1 cellular context compared by ENCODE assay signal in the genomic region with DNA sequence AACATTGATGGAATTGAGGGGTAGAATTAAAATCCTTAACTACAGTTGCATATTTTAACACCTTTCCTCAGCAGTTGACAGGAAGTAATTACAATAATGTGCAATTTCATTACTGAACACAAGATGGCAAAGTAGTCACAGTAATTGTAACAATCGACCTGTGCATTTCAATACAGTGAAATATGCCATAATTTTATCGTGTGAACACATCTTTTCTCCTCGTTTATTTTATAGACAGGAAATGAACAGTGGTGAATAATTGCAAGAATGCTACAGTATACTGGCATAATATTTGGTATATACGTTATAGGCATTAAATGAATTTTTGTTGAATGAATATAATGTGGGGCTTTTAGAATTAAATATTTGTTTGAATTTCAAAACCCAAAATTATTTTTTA.
TF ChIP-seq lines count a peak whose summit lies in the region.

No MANE protein-coding gene starts in this region.

TF ChIP-seq in HepG2, 621 proteins besides CTCF, POLR2A, EP300 and RAD21 (continued from another document):
- TF ChIP-seq, protein P1, sequence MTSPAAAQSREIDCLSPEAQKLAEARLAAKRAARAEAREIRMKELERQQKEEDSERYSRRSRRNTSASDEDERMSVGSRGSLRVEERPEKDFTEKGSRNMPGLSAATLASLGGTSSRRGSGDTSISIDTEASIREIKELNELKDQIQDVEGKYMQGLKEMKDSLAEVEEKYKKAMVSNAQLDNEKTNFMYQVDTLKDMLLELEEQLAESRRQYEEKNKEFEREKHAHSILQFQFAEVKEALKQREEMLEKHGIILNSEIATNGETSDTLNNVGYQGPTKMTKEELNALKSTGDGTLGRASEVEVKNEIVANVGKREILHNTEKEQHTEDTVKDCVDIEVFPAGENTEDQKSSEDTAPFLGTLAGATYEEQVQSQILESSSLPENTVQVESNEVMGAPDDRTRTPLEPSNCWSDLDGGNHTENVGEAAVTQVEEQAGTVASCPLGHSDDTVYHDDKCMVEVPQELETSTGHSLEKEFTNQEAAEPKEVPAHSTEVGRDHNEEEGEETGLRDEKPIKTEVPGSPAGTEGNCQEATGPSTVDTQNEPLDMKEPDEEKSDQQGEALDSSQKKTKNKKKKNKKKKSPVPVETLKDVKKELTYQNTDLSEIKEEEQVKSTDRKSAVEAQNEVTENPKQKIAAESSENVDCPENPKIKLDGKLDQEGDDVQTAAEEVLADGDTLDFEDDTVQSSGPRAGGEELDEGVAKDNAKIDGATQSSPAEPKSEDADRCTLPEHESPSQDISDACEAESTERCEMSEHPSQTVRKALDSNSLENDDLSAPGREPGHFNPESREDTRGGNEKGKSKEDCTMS (CRISPR knock-in tag; conservative IDR thresholded peaks at IDR 0.05): no peak
- TF ChIP-seq, protein P2, sequence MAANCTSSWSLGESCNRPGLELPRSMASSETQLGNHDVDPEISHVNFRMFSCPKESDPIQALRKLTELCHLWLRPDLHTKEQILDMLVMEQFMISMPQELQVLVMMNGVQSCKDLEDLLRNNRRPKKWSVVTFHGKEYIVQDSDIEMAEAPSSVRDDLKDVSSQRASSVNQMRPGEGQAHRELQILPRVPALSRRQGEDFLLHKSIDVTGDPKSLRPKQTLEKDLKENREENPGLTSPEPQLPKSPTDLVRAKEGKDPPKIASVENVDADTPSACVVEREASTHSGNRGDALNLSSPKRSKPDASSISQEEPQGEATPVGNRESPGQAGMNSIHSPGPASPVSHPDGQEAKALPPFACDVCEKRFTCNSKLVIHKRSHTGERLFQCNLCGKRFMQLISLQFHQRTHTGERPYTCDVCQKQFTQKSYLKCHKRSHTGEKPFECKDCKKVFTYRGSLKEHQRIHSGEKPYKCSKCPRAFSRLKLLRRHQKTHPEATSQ (CRISPR knock-in tag; IDR thresholded peaks at IDR 0.05; ENCODE audit: borderline replicate concordance): no peak
- TF ChIP-seq, protein P3, sequence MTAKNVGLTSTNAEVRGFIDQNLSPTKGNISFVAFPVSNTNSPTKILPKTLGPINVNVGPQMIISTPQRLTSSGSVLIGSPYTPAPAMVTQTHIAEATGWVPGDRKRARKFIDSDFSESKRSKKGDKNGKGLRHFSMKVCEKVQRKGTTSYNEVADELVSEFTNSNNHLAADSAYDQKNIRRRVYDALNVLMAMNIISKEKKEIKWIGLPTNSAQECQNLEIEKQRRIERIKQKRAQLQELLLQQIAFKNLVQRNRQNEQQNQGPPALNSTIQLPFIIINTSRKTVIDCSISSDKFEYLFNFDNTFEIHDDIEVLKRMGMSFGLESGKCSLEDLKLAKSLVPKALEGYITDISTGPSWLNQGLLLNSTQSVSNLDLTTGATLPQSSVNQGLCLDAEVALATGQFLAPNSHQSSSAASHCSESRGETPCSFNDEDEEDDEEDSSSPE (CRISPR knock-in tag; IDR thresholded peaks at IDR 0.05): no peak
- TF ChIP-seq CEBPG (CRISPR knock-in tag; IDR thresholded peaks at IDR 0.05) (no peak), SALL1 (CRISPR knock-in tag; IDR thresholded peaks at IDR 0.05) (no peak), ZBTB3 (CRISPR knock-in tag; IDR thresholded peaks at IDR 0.05; ENCODE audit: borderline replicate concordance, low read depth) (no peak), SMC3 (IDR thresholded peaks at IDR 0.05; ENCODE audit: low read length) (peak; percentile 85), ZNF550 (CRISPR knock-in tag; IDR thresholded peaks at IDR 0.05; ENCODE audit: borderline replicate concordance) (no peak), TOPORS (CRISPR knock-in tag; IDR thresholded peaks at IDR 0.05) (no peak), MIXL1 (CRISPR knock-in tag; IDR thresholded peaks at IDR 0.05) (peak; percentile 70), MYNN (CRISPR knock-in tag; IDR thresholded peaks at IDR 0.05; ENCODE audit: low read depth) (no peak), PPARG (CRISPR knock-in tag; conservative IDR thresholded peaks at IDR 0.05) (no peak), HMGA1 (CRISPR knock-in tag; conservative IDR thresholded peaks at IDR 0.05) (no peak), CENPX (CRISPR knock-in tag; IDR thresholded peaks at IDR 0.05) (no peak), RBFOX2 (IDR thresholded peaks at IDR 0.05; ENCODE audit: low read depth, low read length) (no peak), THAP11 (CRISPR knock-in tag; IDR thresholded peaks at IDR 0.05) (peak; percentile 42; the same call in 1 of the 2 replicates), CAMTA2 (CRISPR knock-in tag; IDR thresholded peaks at IDR 0.05; ENCODE audit: borderline replicate concordance) (no peak), ELF3 (CRISPR knock-in tag; IDR thresholded peaks at IDR 0.05) (0 out of 2 replicates have a peak, but pooled peaks have one; percentile 35)
- TF ChIP-seq, protein P4, sequence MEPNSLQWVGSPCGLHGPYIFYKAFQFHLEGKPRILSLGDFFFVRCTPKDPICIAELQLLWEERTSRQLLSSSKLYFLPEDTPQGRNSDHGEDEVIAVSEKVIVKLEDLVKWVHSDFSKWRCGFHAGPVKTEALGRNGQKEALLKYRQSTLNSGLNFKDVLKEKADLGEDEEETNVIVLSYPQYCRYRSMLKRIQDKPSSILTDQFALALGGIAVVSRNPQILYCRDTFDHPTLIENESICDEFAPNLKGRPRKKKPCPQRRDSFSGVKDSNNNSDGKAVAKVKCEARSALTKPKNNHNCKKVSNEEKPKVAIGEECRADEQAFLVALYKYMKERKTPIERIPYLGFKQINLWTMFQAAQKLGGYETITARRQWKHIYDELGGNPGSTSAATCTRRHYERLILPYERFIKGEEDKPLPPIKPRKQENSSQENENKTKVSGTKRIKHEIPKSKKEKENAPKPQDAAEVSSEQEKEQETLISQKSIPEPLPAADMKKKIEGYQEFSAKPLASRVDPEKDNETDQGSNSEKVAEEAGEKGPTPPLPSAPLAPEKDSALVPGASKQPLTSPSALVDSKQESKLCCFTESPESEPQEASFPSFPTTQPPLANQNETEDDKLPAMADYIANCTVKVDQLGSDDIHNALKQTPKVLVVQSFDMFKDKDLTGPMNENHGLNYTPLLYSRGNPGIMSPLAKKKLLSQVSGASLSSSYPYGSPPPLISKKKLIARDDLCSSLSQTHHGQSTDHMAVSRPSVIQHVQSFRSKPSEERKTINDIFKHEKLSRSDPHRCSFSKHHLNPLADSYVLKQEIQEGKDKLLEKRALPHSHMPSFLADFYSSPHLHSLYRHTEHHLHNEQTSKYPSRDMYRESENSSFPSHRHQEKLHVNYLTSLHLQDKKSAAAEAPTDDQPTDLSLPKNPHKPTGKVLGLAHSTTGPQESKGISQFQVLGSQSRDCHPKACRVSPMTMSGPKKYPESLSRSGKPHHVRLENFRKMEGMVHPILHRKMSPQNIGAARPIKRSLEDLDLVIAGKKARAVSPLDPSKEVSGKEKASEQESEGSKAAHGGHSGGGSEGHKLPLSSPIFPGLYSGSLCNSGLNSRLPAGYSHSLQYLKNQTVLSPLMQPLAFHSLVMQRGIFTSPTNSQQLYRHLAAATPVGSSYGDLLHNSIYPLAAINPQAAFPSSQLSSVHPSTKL (CRISPR knock-in tag; IDR thresholded peaks at IDR 0.05): 0 out of 2 replicates have a peak, but pooled peaks have one; percentile 19
- TF ChIP-seq, protein P5, sequence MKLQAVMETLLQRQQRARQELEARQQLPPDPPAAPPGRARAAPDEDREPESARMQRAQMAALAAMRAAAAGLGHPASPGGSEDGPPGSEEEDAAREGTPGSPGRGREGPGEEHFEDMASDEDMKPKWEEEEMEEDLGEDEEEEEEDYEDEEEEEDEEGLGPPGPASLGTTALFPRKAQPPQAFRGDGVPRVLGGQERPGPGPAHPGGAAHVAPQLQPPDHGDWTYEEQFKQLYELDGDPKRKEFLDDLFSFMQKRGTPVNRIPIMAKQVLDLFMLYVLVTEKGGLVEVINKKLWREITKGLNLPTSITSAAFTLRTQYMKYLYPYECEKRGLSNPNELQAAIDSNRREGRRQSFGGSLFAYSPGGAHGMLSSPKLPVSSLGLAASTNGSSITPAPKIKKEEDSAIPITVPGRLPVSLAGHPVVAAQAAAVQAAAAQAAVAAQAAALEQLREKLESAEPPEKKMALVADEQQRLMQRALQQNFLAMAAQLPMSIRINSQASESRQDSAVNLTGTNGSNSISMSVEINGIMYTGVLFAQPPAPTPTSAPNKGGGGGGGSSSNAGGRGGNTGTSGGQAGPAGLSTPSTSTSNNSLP (IDR thresholded peaks at IDR 0.05; ENCODE audit: low read depth, low read length): peak; percentile 38; the same call in 1 of the 2 replicates
- TF ChIP-seq, protein P6, sequence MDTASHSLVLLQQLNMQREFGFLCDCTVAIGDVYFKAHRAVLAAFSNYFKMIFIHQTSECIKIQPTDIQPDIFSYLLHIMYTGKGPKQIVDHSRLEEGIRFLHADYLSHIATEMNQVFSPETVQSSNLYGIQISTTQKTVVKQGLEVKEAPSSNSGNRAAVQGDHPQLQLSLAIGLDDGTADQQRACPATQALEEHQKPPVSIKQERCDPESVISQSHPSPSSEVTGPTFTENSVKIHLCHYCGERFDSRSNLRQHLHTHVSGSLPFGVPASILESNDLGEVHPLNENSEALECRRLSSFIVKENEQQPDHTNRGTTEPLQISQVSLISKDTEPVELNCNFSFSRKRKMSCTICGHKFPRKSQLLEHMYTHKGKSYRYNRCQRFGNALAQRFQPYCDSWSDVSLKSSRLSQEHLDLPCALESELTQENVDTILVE (CRISPR knock-in tag; IDR thresholded peaks at IDR 0.05): no peak
